1 cellular context compared by ENCODE assay signal in genomic region chr12:31880340-31880739, GRCh38.
TF ChIP-seq lines count a peak whose summit lies in the region.

No MANE protein-coding gene starts in this region.

TF ChIP-seq in GM23338, 12 proteins besides CTCF, POLR2A, EP300 and RAD21 (continued from another document):
- TF ChIP-seq, protein P1, sequence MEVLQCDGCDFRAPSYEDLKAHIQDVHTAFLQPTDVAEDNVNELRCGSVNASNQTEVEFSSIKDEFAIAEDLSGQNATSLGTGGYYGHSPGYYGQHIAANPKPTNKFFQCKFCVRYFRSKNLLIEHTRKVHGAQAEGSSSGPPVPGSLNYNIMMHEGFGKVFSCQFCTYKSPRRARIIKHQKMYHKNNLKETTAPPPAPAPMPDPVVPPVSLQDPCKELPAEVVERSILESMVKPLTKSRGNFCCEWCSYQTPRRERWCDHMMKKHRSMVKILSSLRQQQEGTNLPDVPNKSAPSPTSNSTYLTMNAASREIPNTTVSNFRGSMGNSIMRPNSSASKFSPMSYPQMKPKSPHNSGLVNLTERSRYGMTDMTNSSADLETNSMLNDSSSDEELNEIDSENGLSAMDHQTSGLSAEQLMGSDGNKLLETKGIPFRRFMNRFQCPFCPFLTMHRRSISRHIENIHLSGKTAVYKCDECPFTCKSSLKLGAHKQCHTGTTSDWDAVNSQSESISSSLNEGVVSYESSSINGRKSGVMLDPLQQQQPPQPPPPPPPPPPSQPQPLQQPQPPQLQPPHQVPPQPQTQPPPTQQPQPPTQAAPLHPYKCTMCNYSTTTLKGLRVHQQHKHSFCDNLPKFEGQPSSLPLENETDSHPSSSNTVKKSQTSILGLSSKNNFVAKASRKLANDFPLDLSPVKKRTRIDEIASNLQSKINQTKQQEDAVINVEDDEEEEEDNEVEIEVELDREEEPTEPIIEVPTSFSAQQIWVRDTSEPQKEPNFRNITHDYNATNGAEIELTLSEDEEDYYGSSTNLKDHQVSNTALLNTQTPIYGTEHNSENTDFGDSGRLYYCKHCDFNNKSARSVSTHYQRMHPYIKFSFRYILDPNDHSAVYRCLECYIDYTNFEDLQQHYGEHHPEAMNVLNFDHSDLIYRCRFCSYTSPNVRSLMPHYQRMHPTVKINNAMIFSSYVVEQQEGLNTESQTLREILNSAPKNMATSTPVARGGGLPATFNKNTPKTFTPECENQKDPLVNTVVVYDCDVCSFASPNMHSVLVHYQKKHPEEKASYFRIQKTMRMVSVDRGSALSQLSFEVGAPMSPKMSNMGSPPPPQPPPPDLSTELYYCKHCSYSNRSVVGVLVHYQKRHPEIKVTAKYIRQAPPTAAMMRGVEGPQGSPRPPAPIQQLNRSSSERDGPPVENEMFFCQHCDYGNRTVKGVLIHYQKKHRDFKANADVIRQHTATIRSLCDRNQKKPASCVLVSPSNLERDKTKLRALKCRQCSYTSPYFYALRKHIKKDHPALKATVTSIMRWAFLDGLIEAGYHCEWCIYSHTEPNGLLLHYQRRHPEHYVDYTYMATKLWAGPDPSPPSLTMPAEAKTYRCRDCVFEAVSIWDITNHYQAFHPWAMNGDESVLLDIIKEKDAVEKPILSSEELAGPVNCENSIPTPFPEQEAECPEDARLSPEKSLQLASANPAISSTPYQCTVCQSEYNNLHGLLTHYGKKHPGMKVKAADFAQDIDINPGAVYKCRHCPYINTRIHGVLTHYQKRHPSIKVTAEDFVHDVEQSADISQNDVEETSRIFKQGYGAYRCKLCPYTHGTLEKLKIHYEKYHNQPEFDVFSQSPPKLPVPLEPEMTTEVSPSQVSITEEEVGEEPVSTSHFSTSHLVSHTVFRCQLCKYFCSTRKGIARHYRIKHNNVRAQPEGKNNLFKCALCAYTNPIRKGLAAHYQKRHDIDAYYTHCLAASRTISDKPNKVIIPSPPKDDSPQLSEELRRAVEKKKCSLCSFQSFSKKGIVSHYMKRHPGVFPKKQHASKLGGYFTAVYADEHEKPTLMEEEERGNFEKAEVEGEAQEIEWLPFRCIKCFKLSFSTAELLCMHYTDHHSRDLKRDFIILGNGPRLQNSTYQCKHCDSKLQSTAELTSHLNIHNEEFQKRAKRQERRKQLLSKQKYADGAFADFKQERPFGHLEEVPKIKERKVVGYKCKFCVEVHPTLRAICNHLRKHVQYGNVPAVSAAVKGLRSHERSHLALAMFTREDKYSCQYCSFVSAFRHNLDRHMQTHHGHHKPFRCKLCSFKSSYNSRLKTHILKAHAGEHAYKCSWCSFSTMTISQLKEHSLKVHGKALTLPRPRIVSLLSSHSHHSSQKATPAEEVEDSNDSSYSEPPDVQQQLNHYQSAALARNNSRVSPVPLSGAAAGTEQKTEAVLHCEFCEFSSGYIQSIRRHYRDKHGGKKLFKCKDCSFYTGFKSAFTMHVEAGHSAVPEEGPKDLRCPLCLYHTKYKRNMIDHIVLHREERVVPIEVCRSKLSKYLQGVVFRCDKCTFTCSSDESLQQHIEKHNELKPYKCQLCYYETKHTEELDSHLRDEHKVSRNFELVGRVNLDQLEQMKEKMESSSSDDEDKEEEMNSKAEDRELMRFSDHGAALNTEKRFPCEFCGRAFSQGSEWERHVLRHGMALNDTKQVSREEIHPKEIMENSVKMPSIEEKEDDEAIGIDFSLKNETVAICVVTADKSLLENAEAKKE (CRISPR knock-in tag; IDR thresholded peaks at IDR 0.05): no peak
- TF ChIP-seq, protein P2, sequence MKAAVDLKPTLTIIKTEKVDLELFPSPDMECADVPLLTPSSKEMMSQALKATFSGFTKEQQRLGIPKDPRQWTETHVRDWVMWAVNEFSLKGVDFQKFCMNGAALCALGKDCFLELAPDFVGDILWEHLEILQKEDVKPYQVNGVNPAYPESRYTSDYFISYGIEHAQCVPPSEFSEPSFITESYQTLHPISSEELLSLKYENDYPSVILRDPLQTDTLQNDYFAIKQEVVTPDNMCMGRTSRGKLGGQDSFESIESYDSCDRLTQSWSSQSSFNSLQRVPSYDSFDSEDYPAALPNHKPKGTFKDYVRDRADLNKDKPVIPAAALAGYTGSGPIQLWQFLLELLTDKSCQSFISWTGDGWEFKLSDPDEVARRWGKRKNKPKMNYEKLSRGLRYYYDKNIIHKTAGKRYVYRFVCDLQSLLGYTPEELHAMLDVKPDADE (IDR thresholded peaks at IDR 0.05): no peak
- TF ChIP-seq STAT1 (IDR thresholded peaks at IDR 0.05; ENCODE audit: unreplicated experiment): no peak
- no peak for TF ChIP-seq EZH2phosphoT487 (IDR thresholded peaks at IDR 0.05; ENCODE audit: unreplicated experiment)
- no peak for TF ChIP-seq POLR2AphosphoS5 (IDR thresholded peaks at IDR 0.05; ENCODE audit: low read depth)
